In the genomic region with DNA sequence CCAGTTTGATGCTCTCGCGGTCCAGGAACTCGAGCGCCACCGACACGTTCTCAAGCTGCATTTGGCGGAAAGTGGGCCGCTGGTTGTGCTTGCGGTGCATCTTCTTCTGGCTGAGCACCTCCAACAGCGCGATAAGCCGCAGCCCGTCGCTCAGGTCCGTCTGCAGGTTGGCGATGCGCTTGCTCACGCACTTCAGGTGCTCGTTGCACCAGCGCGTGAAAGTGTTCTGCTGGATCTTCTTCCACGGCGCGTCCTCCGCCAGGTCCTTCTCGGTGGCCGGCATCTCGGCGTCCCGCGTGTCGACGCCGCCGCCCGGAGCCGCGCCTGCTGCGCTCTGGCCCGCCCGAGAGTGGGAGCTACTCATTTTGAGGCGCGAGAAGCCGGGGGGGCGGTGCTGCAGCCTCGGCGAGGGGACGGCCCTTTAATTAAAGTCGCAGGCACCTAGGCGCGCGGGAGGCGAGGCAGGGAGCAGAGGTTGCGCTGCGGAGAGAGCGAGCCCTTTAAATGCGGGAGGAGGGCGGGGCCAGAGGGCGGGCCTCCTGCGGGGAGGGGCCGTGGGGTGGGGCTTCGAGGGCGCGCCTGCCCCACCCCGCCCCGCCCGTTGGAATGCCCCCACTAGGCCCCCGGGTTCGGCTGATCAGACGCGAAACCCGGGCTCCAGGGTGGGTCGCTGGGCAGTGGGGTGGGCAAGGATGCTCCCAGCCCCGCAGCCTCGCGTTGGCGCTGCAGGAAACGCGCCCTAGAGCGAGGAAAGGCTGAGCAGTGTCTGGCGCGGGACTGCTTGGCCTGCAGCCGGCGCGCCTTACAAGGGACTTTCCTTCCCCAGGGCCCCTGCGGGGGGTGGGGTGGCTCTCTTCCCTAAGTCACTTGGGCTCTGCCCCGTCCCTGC, we compare ENCODE assay signal across 8 cellular contexts. TPM values are rescaled to one million over a fixed set of nuclear protein-coding genes. Genes with fewer than 3 reads are reported as not detected.
A peak's percentile ranks its signal among the peaks of the same experiment; 100 is the strongest.
DNase-seq lines count a peak whose midpoint lies in the region; ATAC-seq and TF ChIP-seq lines count a peak whose summit lies in the region.

No MANE protein-coding gene starts in this region.

- DNase-seq in CD4-positive, CD25-positive, alpha-beta regulatory T cell: peak; percentile 87 to 95 (median 92)
- peak; percentile 61 for DNase-seq in HS-5 (ENCODE audit: low read depth)
- peak; percentile 89 for DNase-seq in NK-92 treated with Interleukin-12 subunit alpha and Interleukin-12 subunit beta, amount 100 ng/mL, for 24 hours (lab: John Stamatoyannopoulos, UW)
- peak; percentile 96 for DNase-seq in activated CD8-positive, alpha-beta memory T cell treated with anti-CD3 and anti-CD28 coated beads, Interleukin-2, amount 10 ng/mL, durations not matched to agents 7 days and 5 days
- DNase-seq in endodermal cell: peak; percentile 95
- peak; percentile 84 for DNase-seq in midbrain (lab: John Stamatoyannopoulos, UW)
- DNase-seq in stimulated activated CD8-positive, alpha-beta memory T cell treated with anti-CD3 and anti-CD28 coated beads, Interleukin-15, amount 100 ng/mL, for 4 hours (ENCODE audit: low read depth in 2 of 2): peak; percentile 84 to 88

- H3K4me3 ChIP-seq in CD4-positive, CD25-positive, alpha-beta regulatory T cell (ENCODE audit: low read depth, low read length): peak overlapping the region; percentile 66
- H3K4me3 ChIP-seq in endodermal cell (ENCODE audit: low read length): peak overlapping the region; percentile 92

- H3K9me3 ChIP-seq in CD4-positive, CD25-positive, alpha-beta regulatory T cell (ENCODE audit: control insufficient read depth in 2 of 2, low read length in 2 of 2): no peaks in the 10 kb centered on the region
- no peaks in the 10 kb centered on the region for H3K9me3 ChIP-seq in endodermal cell (ENCODE audit: control insufficient read depth, low read length)

- peaks cover 8% of the 10 kb centered on the region for H3K27me3 Mint-ChIP-seq in CD4-positive, CD25-positive, alpha-beta regulatory T cell
- H3K27me3 Mint-ChIP-seq in activated CD8-positive, alpha-beta memory T cell treated with anti-CD3 and anti-CD28 coated beads, Interleukin-2, amount 10 ng/mL, durations not matched to agents 7 days and 5 days: no peaks in the 10 kb centered on the region
- peaks cover 9% of the 10 kb centered on the region for H3K27me3 Mint-ChIP-seq in endodermal cell (ENCODE audit: insufficient read depth)

- peaks cover 0 to 43% (median 7%) of the 10 kb centered on the region in 4 donors for H3K4me1 Mint-ChIP-seq in CD4-positive, CD25-positive, alpha-beta regulatory T cell
- H3K4me1 Mint-ChIP-seq in activated CD8-positive, alpha-beta memory T cell treated with anti-CD3 and anti-CD28 coated beads, Interleukin-2, amount 10 ng/mL, durations not matched to agents 7 days and 5 days: peaks cover 30% of the 10 kb centered on the region
- no peaks in the 10 kb centered on the region for H3K4me1 Mint-ChIP-seq in endodermal cell

- ATAC-seq in CD4-positive, CD25-positive, alpha-beta regulatory T cell (ENCODE audit: low read depth in 2 of 2): peak; percentile 62 to 66
- peak; percentile 41 for ATAC-seq in GM19463 (IDR thresholded peaks at IDR 0.05; ENCODE audit: unreplicated experiment)
- ATAC-seq in activated CD8-positive, alpha-beta memory T cell treated with anti-CD3 and anti-CD28 coated beads, Interleukin-2, amount 10 ng/mL, durations not matched to agents 7 days and 5 days: peak; percentile 54

- H3K9ac ChIP-seq in endodermal cell (ENCODE audit: extremely low read depth, low read length, poor library complexity, severe bottlenecking): peak overlapping the region; percentile 96

- TF ChIP-seq CTCF in endodermal cell (conservative IDR thresholded peaks at IDR 0.05): no peak

- peaks cover 10% of the 10 kb centered on the region for H3K36me3 ChIP-seq in CD4-positive, CD25-positive, alpha-beta regulatory T cell (ENCODE audit: control insufficient read depth, insufficient read depth, low read length)
- H3K36me3 ChIP-seq in endodermal cell (ENCODE audit: control insufficient read depth, insufficient read depth, low read length): peaks cover 35% of the 10 kb centered on the region

- 0% methylated on average over 1 to 77 of the region's 87 CpGs for WGBS in endodermal cell (ENCODE audit: insufficient coverage in 1 of 2, insufficient read length in 1 of 2), 2 experiments

- H3K27ac Mint-ChIP-seq in CD4-positive, CD25-positive, alpha-beta regulatory T cell: peak overlapping the region in 2 of 3 donors; percentile 75 to 86
- H3K27ac Mint-ChIP-seq in activated CD8-positive, alpha-beta memory T cell treated with anti-CD3 and anti-CD28 coated beads, Interleukin-2, amount 10 ng/mL, durations not matched to agents 7 days and 5 days: peak overlapping the region; percentile 80
- peak overlapping the region; percentile 81 for H3K27ac Mint-ChIP-seq in endodermal cell

- peak overlapping the region; percentile 86 to 100 (median 92) for H3K4me3 Mint-ChIP-seq in CD4-positive, CD25-positive, alpha-beta regulatory T cell
- peak overlapping the region; percentile 81 for H3K4me3 Mint-ChIP-seq in activated CD8-positive, alpha-beta memory T cell treated with anti-CD3 and anti-CD28 coated beads, Interleukin-2, amount 10 ng/mL, durations not matched to agents 7 days and 5 days
- H3K4me3 Mint-ChIP-seq in endodermal cell: peak overlapping the region; percentile 92

- peaks cover 64% of the 10 kb centered on the region for H3K4me1 ChIP-seq in CD4-positive, CD25-positive, alpha-beta regulatory T cell (ENCODE audit: control insufficient read depth, insufficient read depth, low read length, poor library complexity, severe bottlenecking)
- no peaks in the 10 kb centered on the region for H3K4me1 ChIP-seq in endodermal cell (ENCODE audit: control insufficient read depth, insufficient read depth, low read length)

- CTCF ChIA-PET in activated CD8-positive, alpha-beta memory T cell treated with anti-CD3 and anti-CD28 coated beads, Interleukin-2, amount 10 ng/mL, durations not matched to agents 7 days and 5 days (lab: Charles Lee): interaction anchor here (0.5 to 1.7 kb wide), 3 partner anchors 8 to 41 kb away, joined by 3 to 5 read pairs (median 3); partner anchors contain the start of gene EMD

- peak overlapping the region; percentile 92 for H3K27ac ChIP-seq in CD4-positive, CD25-positive, alpha-beta regulatory T cell (ENCODE audit: insufficient read depth, low read length, poor library complexity, severe bottlenecking)
- peak overlapping the region; percentile 83 for H3K27ac ChIP-seq in endodermal cell (ENCODE audit: low read depth, low read length)

- H3K27me3 ChIP-seq in CD4-positive, CD25-positive, alpha-beta regulatory T cell (ENCODE audit: control insufficient read depth, insufficient read depth, low read length): no peaks in the 10 kb centered on the region
- no peaks in the 10 kb centered on the region for H3K27me3 ChIP-seq in endodermal cell (ENCODE audit: control insufficient read depth, insufficient read depth, low read length, poor library complexity, severe bottlenecking)

- H3K36me3 Mint-ChIP-seq in CD4-positive, CD25-positive, alpha-beta regulatory T cell: no peaks in the 10 kb centered on the region
- peaks cover 25% of the 10 kb centered on the region for H3K36me3 Mint-ChIP-seq in activated CD8-positive, alpha-beta memory T cell treated with anti-CD3 and anti-CD28 coated beads, Interleukin-2, amount 10 ng/mL, durations not matched to agents 7 days and 5 days
- peaks cover 14% of the 10 kb centered on the region for H3K36me3 Mint-ChIP-seq in endodermal cell (ENCODE audit: low read depth)

- H3K9me3 Mint-ChIP-seq in CD4-positive, CD25-positive, alpha-beta regulatory T cell: peaks cover 0 to 2% (median 0%) of the 10 kb centered on the region in 7 donors
- H3K9me3 Mint-ChIP-seq in activated CD8-positive, alpha-beta memory T cell treated with anti-CD3 and anti-CD28 coated beads, Interleukin-2, amount 10 ng/mL, durations not matched to agents 7 days and 5 days (ENCODE audit: low read depth): no peaks in the 10 kb centered on the region
- peaks cover 48% of the 10 kb centered on the region for H3K9me3 Mint-ChIP-seq in endodermal cell

RNA-seq across cellular contexts. Expression of gene FLNA, which starts 3.3 kb away (rescaled TPM):
- total RNA-seq in CD4-positive, CD25-positive, alpha-beta regulatory T cell: 1,918 TPM
- polyA plus RNA-seq in CD4-positive, CD25-positive, alpha-beta regulatory T cell: 100 to 1,000 TPM; 219 to 283 (median 250) TPM
- 1,000 to 10,000 TPM; 1,602 to 2,011 TPM for total RNA-seq in activated CD8-positive, alpha-beta memory T cell treated with anti-CD3 and anti-CD28 coated beads, Interleukin-2, amount 10 ng/mL, durations not matched to agents 7 days and 5 days
- total RNA-seq in endodermal cell: 1,000 to 10,000 TPM; 1,074 to 1,251 TPM
- 609 TPM for polyA plus RNA-seq in endodermal cell (2013, experiment 1 of 2)
- polyA plus RNA-seq in endodermal cell (2013, experiment 2 of 2): 609 TPM

RNA-seq across cellular contexts. Expression of gene EMD, which starts 8.0 kb away (rescaled TPM):
- 133 TPM for total RNA-seq in CD4-positive, CD25-positive, alpha-beta regulatory T cell
- polyA plus RNA-seq in CD4-positive, CD25-positive, alpha-beta regulatory T cell: 10 to 100 TPM; 31.8 to 44.0 (median 34.6) TPM
- total RNA-seq in activated CD8-positive, alpha-beta memory T cell treated with anti-CD3 and anti-CD28 coated beads, Interleukin-2, amount 10 ng/mL, durations not matched to agents 7 days and 5 days: 10 to 100 TPM; 64.6 to 70.2 TPM
- total RNA-seq in endodermal cell: 10 to 100 TPM; 60.3 to 76.4 TPM
- polyA plus RNA-seq in endodermal cell (2013, experiment 1 of 2): 91.0 TPM
- polyA plus RNA-seq in endodermal cell (2013, experiment 2 of 2): 77.9 TPM

RNA-seq across cellular contexts. Expression of gene RPL10, which starts 27.1 kb away (rescaled TPM):
- total RNA-seq in CD4-positive, CD25-positive, alpha-beta regulatory T cell: 4,192 TPM
- polyA plus RNA-seq in CD4-positive, CD25-positive, alpha-beta regulatory T cell: 1,000 to 10,000 TPM; 3,877 to 6,073 (median 4,905) TPM
- total RNA-seq in activated CD8-positive, alpha-beta memory T cell treated with anti-CD3 and anti-CD28 coated beads, Interleukin-2, amount 10 ng/mL, durations not matched to agents 7 days and 5 days: 1,000 to 10,000 TPM; 2,013 to 2,356 TPM
- total RNA-seq in endodermal cell: 1,000 to 10,000 TPM; 2,142 to 2,551 TPM
- 2,954 TPM for polyA plus RNA-seq in endodermal cell (2013, experiment 1 of 2)
- 2,652 TPM for polyA plus RNA-seq in endodermal cell (2013, experiment 2 of 2)

RNA-seq across cellular contexts. Expression of gene DNASE1L1, which starts 37.9 kb away (rescaled TPM):
- total RNA-seq in CD4-positive, CD25-positive, alpha-beta regulatory T cell: 29.7 TPM
- polyA plus RNA-seq in CD4-positive, CD25-positive, alpha-beta regulatory T cell: 10 to 100 TPM; 12.2 to 23.1 (median 19.1) TPM
- total RNA-seq in activated CD8-positive, alpha-beta memory T cell treated with anti-CD3 and anti-CD28 coated beads, Interleukin-2, amount 10 ng/mL, durations not matched to agents 7 days and 5 days: 10 to 100 TPM; 18.4 to 19.6 TPM
- 10 to 100 TPM; 13.8 to 17.0 TPM for total RNA-seq in endodermal cell
- 13.1 TPM for polyA plus RNA-seq in endodermal cell (2013, experiment 1 of 2)
- polyA plus RNA-seq in endodermal cell (2013, experiment 2 of 2): 10.9 TPM

RNA-seq across cellular contexts. Expression of gene TAFAZZIN, which starts 40.2 kb away (rescaled TPM):
- total RNA-seq in CD4-positive, CD25-positive, alpha-beta regulatory T cell: 84.2 TPM
- polyA plus RNA-seq in CD4-positive, CD25-positive, alpha-beta regulatory T cell: 10 to 100 TPM; 28.4 to 37.7 (median 34.3) TPM
- total RNA-seq in activated CD8-positive, alpha-beta memory T cell treated with anti-CD3 and anti-CD28 coated beads, Interleukin-2, amount 10 ng/mL, durations not matched to agents 7 days and 5 days: 10 to 100 TPM; 77.1 to 90.2 TPM
- 10 to 100 TPM; 32.9 to 62.9 TPM for total RNA-seq in endodermal cell
- polyA plus RNA-seq in endodermal cell (2013, experiment 1 of 2): 40.6 TPM
- polyA plus RNA-seq in endodermal cell (2013, experiment 2 of 2): 39.8 TPM

Comparison
In these comparisons a context has a peak if more than half of its experiments do, and no peak if none do; other contexts are left out.
1. Peak in every context shown above with its lines: DNase-seq, ATAC-seq, H3K4me3 ChIP-seq and H3K27ac ChIP-seq.